9 cellular contexts compared by ENCODE assay signal in the genomic region with DNA sequence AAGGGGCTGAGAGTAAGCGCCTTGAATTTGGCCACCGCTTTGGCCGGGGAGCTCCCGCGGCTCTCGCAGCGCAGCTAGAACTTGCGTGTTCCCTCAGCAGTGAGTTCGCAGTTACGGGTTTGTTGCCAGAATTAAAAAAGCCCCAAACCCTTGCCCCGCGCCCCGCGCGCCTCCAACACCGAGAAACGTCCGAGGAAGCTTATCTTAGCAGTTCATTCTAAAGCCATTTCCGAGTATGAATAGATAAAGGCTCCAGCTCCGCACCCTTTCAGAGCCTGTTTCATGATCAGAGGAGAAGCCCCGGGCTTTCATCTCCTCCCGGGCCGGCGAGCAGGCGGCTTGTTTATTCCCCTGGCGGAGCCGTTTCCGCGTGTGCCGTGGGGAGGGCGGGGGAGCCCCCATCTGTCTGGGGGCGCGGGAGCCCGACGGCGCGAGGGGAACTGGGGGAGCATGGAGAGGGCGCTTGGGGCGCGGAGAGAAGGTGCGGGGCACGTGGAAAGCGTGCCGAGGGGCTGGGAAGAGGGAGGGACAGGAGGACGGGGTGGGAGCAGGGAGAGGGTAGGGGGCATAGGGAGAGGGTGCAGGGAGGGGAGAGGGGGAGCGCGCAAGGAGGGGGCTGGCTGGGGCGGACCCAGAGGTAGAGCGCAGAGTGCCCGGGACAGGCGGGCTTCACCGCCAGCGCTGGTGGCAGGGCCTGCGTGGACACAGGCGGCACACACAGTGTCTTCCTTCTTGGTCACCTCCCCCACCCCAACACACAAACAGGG. TPM values are rescaled to one million over a fixed set of nuclear protein-coding genes. Genes with fewer than 3 reads are reported as not detected.
A peak's percentile ranks its signal among the peaks of the same experiment; 100 is the strongest.
DNase-seq lines count a peak whose midpoint lies in the region; ATAC-seq, FAIRE-seq and TF ChIP-seq lines count a peak whose summit lies in the region.
"Had no signal": no experiment of that assay in that cellular context is flagged by ENCODE, and none has a peak within 500 bp of the region (broad histone marks: within the 10 kb centered on the region; RNA-seq: fewer than 3 reads in every experiment).

No MANE protein-coding gene starts in this region.

- ATAC-seq in HG02973 (IDR thresholded peaks at IDR 0.05; ENCODE audit: unreplicated experiment) (no peak), HG03457 (IDR thresholded peaks at IDR 0.05; ENCODE audit: unreplicated experiment) (no peak), HG03439 (IDR thresholded peaks at IDR 0.05; ENCODE audit: unreplicated experiment) (no peak)

- intact Hi-C loops in endothelial cell of umbilical vein (cut with micrococcal nuclease), result no loop called here

- H3K27me3 ChIP-seq in BLaER1, result peaks cover 59% of the 10 kb centered on the region
- peaks cover 60 to 67% of the 10 kb centered on the region in 2 experiments for H3K27me3 ChIP-seq in endothelial cell of umbilical vein (ENCODE audit: control insufficient read depth in 2 of 2, insufficient read depth in 2 of 2, low read length in 2 of 2)
- H3K27me3 ChIP-seq in neuron (ENCODE audit: insufficient read depth, low read length), result peaks cover 86% of the 10 kb centered on the region

- CTCF ChIA-PET in endothelial cell of umbilical vein (lab: Charles Lee), result interaction anchor here (0.6 kb wide), 1 partner anchor 15 kb away, joined by 3 read pairs; no protein-coding TSS in a partner anchor
- CTCF ChIA-PET in RWPE1 (lab: Yijun Ruan, JAX), result no interaction called here

- no peaks in the 10 kb centered on the region for H3K9me1 ChIP-seq in endothelial cell of umbilical vein (replicated peaks; ENCODE audit: control insufficient read depth, extremely low read depth, insufficient read depth, low read length)

- peak overlapping the region; percentile 61 for H3K4me3 ChIP-seq in BLaER1
- no peak overlapping the region for H3K4me3 ChIP-seq in endothelial cell of umbilical vein (replicated peaks in 1 of 3; ENCODE audit: insufficient read depth in 1 of 3, low read depth in 1 of 3, low read length in 3 of 3)
- H3K4me3 ChIP-seq in neuron (ENCODE audit: low read length), result no peak overlapping the region

- dilution Hi-C loops in endothelial cell of umbilical vein (cut with MboI; ENCODE audit: extremely low pct_ligation_motif_present, low sequenced_read_pairs), result no loop called here

- FAIRE-seq in endothelial cell of umbilical vein (lab: Jason Lieb, UNC), result no peak

- no peaks in the 10 kb centered on the region for H3K36me3 ChIP-seq in BLaER1
- no peaks in the 10 kb centered on the region for H3K36me3 ChIP-seq in endothelial cell of umbilical vein (ENCODE audit: control insufficient read depth in 2 of 2, extremely low read depth in 1 of 2, insufficient read depth in 2 of 2, low read length in 2 of 2)
- no peaks in the 10 kb centered on the region for H3K36me3 ChIP-seq in neuron (ENCODE audit: insufficient read depth, low read length)

- H4K20me1 ChIP-seq in BLaER1 (no peaks in the 10 kb centered on the region), endothelial cell of umbilical vein (replicated peaks; ENCODE audit: control insufficient read depth, extremely low read depth, insufficient read depth, low read length) (no peaks in the 10 kb centered on the region)

- peaks cover 26% of the 10 kb centered on the region for H3K4me1 ChIP-seq in BLaER1
- H3K4me1 ChIP-seq in endothelial cell of umbilical vein (ENCODE audit: control insufficient read depth, extremely low read depth, insufficient read depth, low read length), result no peaks in the 10 kb centered on the region
- H3K4me1 ChIP-seq in neuron (ENCODE audit: insufficient read depth, low read length), result no peaks in the 10 kb centered on the region

- H3K9me3 ChIP-seq in BLaER1 (peaks cover 8% of the 10 kb centered on the region), endothelial cell of umbilical vein (replicated peaks; ENCODE audit: control insufficient read depth, insufficient read depth, low read length) (no peaks in the 10 kb centered on the region), neuron (ENCODE audit: low read length) (peaks cover 15% of the 10 kb centered on the region)

- DNase-seq in HuH-7 (ENCODE audit: low spot score) (peak; percentile 62), endothelial cell of umbilical vein (ENCODE audit: low read depth, low spot score) (no peak), RWPE1 (ENCODE audit: low spot score) (no peak)

- TF ChIP-seq CTCF in endothelial cell of umbilical vein (IDR thresholded peaks at IDR 0.05; ENCODE audit: extremely low read depth in 1 of 2, insufficient read depth in 1 of 2, low read depth in 1 of 2, low read length in 2 of 2) (no peak), RWPE1 (conservative IDR thresholded peaks at IDR 0.05; ENCODE audit: low read depth) (no peak)

- no peak overlapping the region for H2AFZ ChIP-seq in endothelial cell of umbilical vein (ENCODE audit: low read depth, low read length)
- H2AFZ ChIP-seq in neuron (ENCODE audit: low read depth, low read length), result peak overlapping the region; percentile 20

- peak overlapping the region; percentile 88 for H3K4me2 ChIP-seq in BLaER1
- H3K4me2 ChIP-seq in endothelial cell of umbilical vein (ENCODE audit: insufficient read depth, low read length), result no peak overlapping the region

- H3K27ac ChIP-seq in BLaER1 (no peak overlapping the region), endothelial cell of umbilical vein (ENCODE audit: insufficient read depth, low read depth, low read length) (no peak overlapping the region), RWPE1 (no peak overlapping the region)

- BruUV-seq in endothelial cell of umbilical vein (replicated peaks; lab: Mats Ljungman, UMichigan), result no TSS peak

- H3K9ac ChIP-seq in BLaER1 (0 out of 2 replicates have a peak overlapping the region, but pooled peaks have one; percentile 13), endothelial cell of umbilical vein (replicated peaks; ENCODE audit: extremely low read depth, insufficient read depth, low read length) (no peak overlapping the region)

- TF ChIP-seq POLR2A in endothelial cell of umbilical vein (IDR thresholded peaks at IDR 0.05; ENCODE audit: low read depth, low read length), result no peak

- H3K79me2 ChIP-seq in endothelial cell of umbilical vein (ENCODE audit: control insufficient read depth, insufficient read depth, low read length), result no peaks in the 10 kb centered on the region

- POLR2A ChIA-PET in endothelial cell of umbilical vein (lab: Charles Lee) (interaction anchor here (0.6 kb wide), 1 partner anchor 58 kb away, joined by 8 read pairs; no protein-coding TSS in a partner anchor), RWPE1 (lab: Yijun Ruan, JAX; ENCODE audit: low non-redundant PET) (no interaction called here)

TF ChIP-seq in endothelial cell of umbilical vein, 7 proteins besides CTCF, POLR2A, EP300 and RAD21:
- TF ChIP-seq EZH2 (IDR thresholded peaks at IDR 0.05; ENCODE audit: borderline replicate concordance, low read depth, low read length, severe bottlenecking) (peak; percentile 87), POLR2AphosphoS5 (IDR thresholded peaks at IDR 0.05; ENCODE audit: insufficient read depth, low read depth, low read length) (no peak)

RNA-seq across cellular contexts. Expression of a gene that starts 9.9 kb away (rescaled TPM):
- total RNA-seq in endothelial cell of umbilical vein, result not detected in 2 replicates
- not detected in 2 replicates for polyA plus RNA-seq in endothelial cell of umbilical vein
- polyA plus RNA-seq in endothelial cell of umbilical vein (2011; cell fraction: cytosol; rRNA removed), result not detected in 2 replicates
- polyA plus RNA-seq in endothelial cell of umbilical vein (2011; cell fraction: nucleus; rRNA removed), result not detected in 2 replicates
- polyA plus RNA-seq in endothelial cell of umbilical vein (2012), result not detected in 2 replicates
- not detected in 2 replicates for polyA minus RNA-seq in endothelial cell of umbilical vein
- not detected for polyA minus RNA-seq in endothelial cell of umbilical vein (2011; cell fraction: cytosol; rRNA and poly(A)+ RNA removed)
- not detected in 2 replicates for polyA minus RNA-seq in endothelial cell of umbilical vein (2011; cell fraction: nucleus; rRNA and poly(A)+ RNA removed)
- total RNA-seq: activated T-helper 1 cell treated with anti-CD3 and anti-CD28 coated beads, Interleukin-12 subunit alpha, Interleukin-12 subunit beta, Interleukin-2, Interleukin-4 antibody, amounts not matched to agents 30 ng/mL and 10 ng/mL and 1 ng/mL, durations not matched to agents 14 hours and 24 hours and 36 hours had no signal
